9 cellular contexts compared by ENCODE assay signal in the genomic region with DNA sequence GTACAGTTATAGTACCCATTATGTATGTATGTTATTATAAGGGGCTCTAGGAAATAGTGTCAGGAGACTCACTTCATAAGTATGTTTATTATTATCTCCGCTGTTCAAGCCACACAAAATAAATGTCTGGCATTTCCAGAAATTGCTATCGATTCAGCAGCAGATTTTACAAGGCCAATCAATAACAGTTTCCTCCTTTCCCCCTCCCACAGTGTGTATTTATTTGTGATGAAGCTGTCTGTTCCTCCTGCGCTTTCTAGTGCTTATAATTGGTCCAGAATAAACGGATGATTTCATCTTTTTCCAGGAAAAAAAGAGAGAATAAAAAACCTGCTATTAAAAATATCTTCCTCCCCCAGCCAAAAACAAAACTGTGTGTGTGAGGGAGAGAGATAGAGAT.
"Had no signal": no experiment of that assay in that cellular context is flagged by ENCODE, and none has a peak within 500 bp of the region (broad histone marks: within the 10 kb centered on the region; RNA-seq: fewer than 3 reads in every experiment).

No MANE protein-coding gene starts in this region.

- H3K4me2 ChIP-seq: KMS-11 had no signal

- H3K4me1 Mint-ChIP-seq: IgD-negative memory B cell had no signal

- ATAC-seq: HCT116 had no signal

- H3K36me3 Mint-ChIP-seq: IgD-negative memory B cell had no signal

- H3K9me3 Mint-ChIP-seq: IgD-negative memory B cell had no signal

- H3K4me1 ChIP-seq: HAP-1 had no signal

- H3K9me3 ChIP-seq: HAP-1 had no signal

- H3K9ac ChIP-seq: GM23248, KMS-11 had no signal

- H2AFZ ChIP-seq: GM23248 had no signal

- H3K27ac Mint-ChIP-seq: IgD-negative memory B cell had no signal

- H3K4me3 Mint-ChIP-seq: IgD-negative memory B cell had no signal

- H3K4me3 ChIP-seq: GM23248, HAP-1 had no signal

- H3K27ac ChIP-seq: GM23248, HL-60, KMS-11 had no signal

- H3K36me3 ChIP-seq: HAP-1 had no signal

- DNase-seq: GM23248, GOT3, H7, KBM-7 had no signal
